9 cellular contexts compared by ENCODE assay signal in genomic region chr12:113462880-113463745, GRCh38. TPM values are rescaled to one million over a fixed set of nuclear protein-coding genes. Genes with fewer than 3 reads are reported as not detected.
DNase-seq lines count a peak whose midpoint lies in the region; ATAC-seq, FAIRE-seq and TF ChIP-seq lines count a peak whose summit lies in the region.
"Had no signal": no experiment of that assay in that cellular context is flagged by ENCODE, and none has a peak within 500 bp of the region (broad histone marks: within the 10 kb centered on the region; RNA-seq: fewer than 3 reads in every experiment).

No MANE protein-coding gene starts in this region.

- peak overlapping the region; percentile 55 for H3K27ac Mint-ChIP-seq in T-helper 2 cell treated with Interferon-gamma antibody and Interleukin-4, amounts not matched to agents 5 μg/mL and 100 μg/mL, for 36 hours
- no peak overlapping the region for H3K27ac Mint-ChIP-seq in stimulated activated naive CD8-positive, alpha-beta T cell treated with anti-CD3 and anti-CD28 coated beads, Interleukin-15, amount 100 ng/mL, for 72 hours

- peaks cover 1% of the 10 kb centered on the region for H3K36me3 Mint-ChIP-seq in T-helper 2 cell treated with Interferon-gamma antibody and Interleukin-4, amounts not matched to agents 5 μg/mL and 100 μg/mL, for 36 hours (ENCODE audit: low read depth)

- intact Hi-C loops in ascending aorta (cut with DNase I) (loop anchor here (2.0 kb wide), 1 partner anchor 450 kb away; no protein-coding TSS in a partner anchor), kidney (cut with DNase I) (loop anchor here (10.0 kb wide), 1 partner anchor 452 kb away; no protein-coding TSS in a partner anchor)

- H3K4me3 ChIP-seq in ascending aorta = peak overlapping the region; percentile 47 to 50
- no peak overlapping the region for H3K4me3 ChIP-seq in kidney (ENCODE audit: low read length in 2 of 2)

- peaks cover 15 to 27% of the 10 kb centered on the region in 2 donors for H3K4me1 ChIP-seq in ascending aorta
- H3K4me1 ChIP-seq in kidney (ENCODE audit: control insufficient read depth in 1 of 2, insufficient read depth in 1 of 2, low read depth in 1 of 2, low read length in 2 of 2) = peaks cover 0 to 11% of the 10 kb centered on the region in 2 donors

- H3K27ac ChIP-seq in ascending aorta (no peak overlapping the region), kidney (ENCODE audit: low read depth in 2 of 2, low read length in 2 of 2) (no peak overlapping the region)

- no peaks in the 10 kb centered on the region for H3K9me3 Mint-ChIP-seq in T-helper 2 cell treated with Interferon-gamma antibody and Interleukin-4, amounts not matched to agents 5 μg/mL and 100 μg/mL, for 36 hours
- no peaks in the 10 kb centered on the region for H3K9me3 Mint-ChIP-seq in stimulated activated naive CD8-positive, alpha-beta T cell treated with anti-CD3 and anti-CD28 coated beads, Interleukin-15, amount 100 ng/mL, for 72 hours

- no peak for FAIRE-seq in kidney (lab: Jason Lieb, UNC)

- no peak overlapping the region for H3K4me3 Mint-ChIP-seq in T-helper 2 cell treated with Interferon-gamma antibody and Interleukin-4, amounts not matched to agents 5 μg/mL and 100 μg/mL, for 36 hours
- peak overlapping the region; percentile 56 to 80 for H3K4me3 Mint-ChIP-seq in stimulated activated naive CD8-positive, alpha-beta T cell treated with anti-CD3 and anti-CD28 coated beads, Interleukin-15, amount 100 ng/mL, for 72 hours

- no peak for DNase-seq in T-helper 2 cell treated with Interferon-gamma antibody and Interleukin-4, amounts not matched to agents 5 μg/mL and 100 μg/mL, for 36 hours (ENCODE audit: low spot score)
- DNase-seq in T-helper 2 cell = no peak
- no peak for DNase-seq in ascending aorta (ENCODE audit: low spot score in 2 of 2)
- peak; percentile 65 for DNase-seq in kidney
- DNase-seq in stimulated activated naive CD8-positive, alpha-beta T cell treated with anti-CD3 and anti-CD28 coated beads, Interleukin-15, amount 100 ng/mL, for 72 hours = peak in 1 of 2 donors; percentile 15
- no peak for DNase-seq in NCI-H1048 (lab: John Stamatoyannopoulos, UW)

- H3K9me3 ChIP-seq in ascending aorta (no peaks in the 10 kb centered on the region), kidney (ENCODE audit: control insufficient read depth in 1 of 2, low read length in 2 of 2) (no peaks in the 10 kb centered on the region)

- H3K9ac ChIP-seq in kidney (ENCODE audit: low read length in 2 of 2) = no peak overlapping the region

- H3K4me1 Mint-ChIP-seq in T-helper 2 cell treated with Interferon-gamma antibody and Interleukin-4, amounts not matched to agents 5 μg/mL and 100 μg/mL, for 36 hours (ENCODE audit: low read depth) = peaks cover 12% of the 10 kb centered on the region
- peaks cover 27% of the 10 kb centered on the region for H3K4me1 Mint-ChIP-seq in stimulated activated naive CD8-positive, alpha-beta T cell treated with anti-CD3 and anti-CD28 coated beads, Interleukin-15, amount 100 ng/mL, for 72 hours

- peaks cover 45% of the 10 kb centered on the region for H3K27me3 ChIP-seq in ascending aorta

- peaks cover 55% of the 10 kb centered on the region for H3K27me3 Mint-ChIP-seq in T-helper 2 cell treated with Interferon-gamma antibody and Interleukin-4, amounts not matched to agents 5 μg/mL and 100 μg/mL, for 36 hours (ENCODE audit: low read depth)
- peaks cover 95% of the 10 kb centered on the region for H3K27me3 Mint-ChIP-seq in stimulated activated naive CD8-positive, alpha-beta T cell treated with anti-CD3 and anti-CD28 coated beads, Interleukin-15, amount 100 ng/mL, for 72 hours

- H3K36me3 ChIP-seq in ascending aorta (no peaks in the 10 kb centered on the region), kidney (ENCODE audit: control insufficient read depth in 1 of 2, insufficient read depth in 2 of 2, low read length in 2 of 2) (no peaks in the 10 kb centered on the region)

- no peak for ATAC-seq in stimulated activated naive CD8-positive, alpha-beta T cell treated with anti-CD3 and anti-CD28 coated beads, Interleukin-15, amount 100 ng/mL, for 72 hours
- ATAC-seq in HG02884 (IDR thresholded peaks at IDR 0.05; ENCODE audit: unreplicated experiment) (no peak), GM21786 (IDR thresholded peaks at IDR 0.05; ENCODE audit: unreplicated experiment) (no peak)

- TF ChIP-seq CTCF in ascending aorta (IDR thresholded peaks at IDR 0.05) (no peak), kidney (IDR thresholded peaks at IDR 0.05; ENCODE audit: borderline replicate concordance, extremely low read depth, insufficient read depth) (no peak)

RNA-seq across cellular contexts. Expression of gene LHX5, which starts 8.6 kb away (rescaled TPM):
- total RNA-seq in ascending aorta = not detected
- not detected for total RNA-seq in kidney
- polyA plus RNA-seq in kidney (ENCODE audit: insufficient read depth, low read depth, low replicate concordance) = not detected
- total RNA-seq: left colon had no signal

RNA-seq across cellular contexts. Expression of gene SDSL, which starts 40.9 kb away (rescaled TPM):
- total RNA-seq in ascending aorta (11.0 TPM), kidney (22.8 TPM)
- polyA plus RNA-seq in kidney (ENCODE audit: insufficient read depth, low read depth, low replicate concordance) = 116 TPM

RNA-seq across cellular contexts. Expression of gene SDS, which starts 59.4 kb away (rescaled TPM):
- total RNA-seq in ascending aorta (34.5 TPM), kidney (1.0 TPM)
- not detected for polyA plus RNA-seq in kidney (ENCODE audit: insufficient read depth, low read depth, low replicate concordance)

Comparison
In these comparisons a context has a peak if more than half of its experiments do, and no peak if none do; other contexts are left out.
1. H3K4me3 ChIP-seq: peak in ascending aorta (2 of 2); none in kidney (0 of 2).
2. RNA of gene SDS, which starts 59.4 kb away (total RNA-seq): 34.5 TPM in ascending aorta (single experiment); 1.0 TPM in kidney (single experiment); every median in the first group is over 10 times any median in the second.